ENCODE assay signal across 1 cellular context in the genomic region with DNA sequence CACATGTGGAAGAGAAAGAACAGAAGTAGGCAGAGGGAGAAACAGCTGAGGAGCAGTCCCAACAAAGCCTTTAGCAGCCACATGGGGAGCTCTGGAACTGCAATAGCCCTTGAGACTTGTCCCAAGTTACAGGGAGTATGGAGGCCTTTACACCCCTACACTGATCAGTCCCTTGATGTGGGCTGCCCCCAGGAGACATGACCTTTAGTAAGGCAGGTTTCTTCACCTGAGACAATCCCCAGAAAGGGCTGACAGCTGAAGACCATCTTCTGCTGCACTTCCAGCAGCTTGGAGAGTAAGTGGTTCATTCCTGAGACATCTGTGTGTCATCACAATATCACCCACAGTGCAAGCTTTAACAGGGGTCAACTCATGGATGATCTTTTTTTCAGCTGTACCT.
TF ChIP-seq lines count a peak whose summit lies in the region.

No MANE protein-coding gene starts in this region.

TF ChIP-seq in HCT116, 20 proteins besides CTCF, POLR2A, EP300 and RAD21 (continued from another document):
- TF ChIP-seq YY1 (IDR thresholded peaks at IDR 0.05; ENCODE audit: extremely low read depth, insufficient replicate concordance, low read depth, low read length), result no peak
